16 cellular contexts compared by ENCODE assay signal in genomic region chr1:183764981-183765380, GRCh38.
"Had no signal": no experiment of that assay in that cellular context is flagged by ENCODE, and none has a peak within 500 bp of the region (broad histone marks: within the 10 kb centered on the region; RNA-seq: fewer than 3 reads in every experiment).

No MANE protein-coding gene starts in this region.

- H3K27ac ChIP-seq: coronary artery, suprapubic skin had no signal

- DNase-seq: activated B cell treated with CpG ODN at 0.5 μM for 24 hours; activated CD4-positive, alpha-beta memory T cell treated with anti-CD3 and anti-CD28 coated beads for 36 hours; activated CD4-positive, alpha-beta T cell treated with anti-CD3 and anti-CD28 coated beads for 4 hours; activated CD8-positive, alpha-beta memory T cell treated with anti-CD3 and anti-CD28 coated beads, Interleukin-2, amount 10 ng/mL, durations not matched to agents 7 days and 5 days; activated naive CD4-positive, alpha-beta T cell treated with Interleukin-2 at 50 U/mL for 16 hours; erythroblast; left ventricle myocardium superior; occipital lobe; posterior cingulate gyrus; stimulated activated CD4-positive, alpha-beta T cell treated with anti-CD3 and anti-CD28 coated beads, Interleukin-2, amount 100 ng/mL, for 24 hours; stimulated activated naive CD8-positive, alpha-beta T cell treated with anti-CD3 and anti-CD28 coated beads, Interleukin-15, amount 100 ng/mL, for 72 hours had no signal

- H3K4me1 Mint-ChIP-seq: activated B cell treated with CpG ODN at 0.5 μM for 24 hours; activated CD8-positive, alpha-beta memory T cell treated with anti-CD3 and anti-CD28 coated beads, Interleukin-2, amount 10 ng/mL, durations not matched to agents 7 days and 5 days; activated T-helper 17 cell treated with anti-CD3 and anti-CD28 coated beads, Interleukin-2, amount 50 U/mL, for 72 hours; memory B cell; stimulated activated naive CD8-positive, alpha-beta T cell treated with anti-CD3 and anti-CD28 coated beads, Interleukin-15, amount 100 ng/mL, for 72 hours had no signal

- H3K36me3 ChIP-seq: suprapubic skin had no signal

- H3K4me3 ChIP-seq: coronary artery, suprapubic skin had no signal

- ATAC-seq: activated CD8-positive, alpha-beta memory T cell treated with anti-CD3 and anti-CD28 coated beads, Interleukin-2, amount 10 ng/mL, durations not matched to agents 7 days and 5 days; activated T-helper 17 cell treated with anti-CD3 and anti-CD28 coated beads, Interleukin-2, amount 50 U/mL, for 72 hours; left ventricle myocardium superior; stimulated activated naive CD8-positive, alpha-beta T cell treated with anti-CD3 and anti-CD28 coated beads, Interleukin-15, amount 100 ng/mL, for 72 hours had no signal

- H3K27me3 Mint-ChIP-seq: activated B cell treated with CpG ODN at 0.5 μM for 24 hours; activated CD4-positive, alpha-beta memory T cell treated with anti-CD3 and anti-CD28 coated beads for 36 hours; activated CD8-positive, alpha-beta memory T cell treated with anti-CD3 and anti-CD28 coated beads, Interleukin-2, amount 10 ng/mL, durations not matched to agents 7 days and 5 days; activated T-helper 17 cell treated with anti-CD3 and anti-CD28 coated beads, Interleukin-2, amount 50 U/mL, for 72 hours; stimulated activated naive CD8-positive, alpha-beta T cell treated with anti-CD3 and anti-CD28 coated beads, Interleukin-15, amount 100 ng/mL, for 72 hours; type B pancreatic cell had no signal

- H3K4me1 ChIP-seq: suprapubic skin had no signal

- H3K36me3 Mint-ChIP-seq: type B pancreatic cell had no signal

- H3K4me3 Mint-ChIP-seq: activated B cell treated with CpG ODN at 0.5 μM for 24 hours; activated CD4-positive, alpha-beta memory T cell treated with anti-CD3 and anti-CD28 coated beads for 36 hours; activated CD8-positive, alpha-beta memory T cell treated with anti-CD3 and anti-CD28 coated beads, Interleukin-2, amount 10 ng/mL, durations not matched to agents 7 days and 5 days; activated T-helper 17 cell treated with anti-CD3 and anti-CD28 coated beads, Interleukin-2, amount 50 U/mL, for 72 hours; memory B cell; stimulated activated naive CD8-positive, alpha-beta T cell treated with anti-CD3 and anti-CD28 coated beads, Interleukin-15, amount 100 ng/mL, for 72 hours; type B pancreatic cell had no signal
